Comparison of ENCODE assay signal across 24 cellular contexts in genomic region chrX:8673211-8673610, GRCh38. TPM values are rescaled to one million over a fixed set of nuclear protein-coding genes. Genes with fewer than 3 reads are reported as not detected.
"Had no signal": no experiment of that assay in that cellular context is flagged by ENCODE, and none has a peak within 500 bp of the region (broad histone marks: within the 10 kb centered on the region; RNA-seq: fewer than 3 reads in every experiment).

No MANE protein-coding gene starts in this region.

- H3K4me3 ChIP-seq: breast epithelium, heart left ventricle, ovary, right lobe of liver, smooth muscle cell, testis had no signal

- H3K27me3 Mint-ChIP-seq: activated B cell treated with CpG ODN at 0.5 μM for 24 hours; activated CD4-positive, alpha-beta memory T cell treated with anti-CD3 and anti-CD28 coated beads, Interleukin-2, amount 10 ng/mL, durations not matched to agents 7 days and 5 days; activated CD8-positive, alpha-beta memory T cell treated with anti-CD3 and anti-CD28 coated beads, Interleukin-2, amount 10 ng/mL, durations not matched to agents 7 days and 5 days; type B pancreatic cell had no signal

- ATAC-seq: activated CD8-positive, alpha-beta memory T cell treated with anti-CD3 and anti-CD28 coated beads, Interleukin-2, amount 10 ng/mL, durations not matched to agents 7 days and 5 days; activated T-helper 17 cell treated with anti-CD3 and anti-CD28 coated beads, Interleukin-2, amount 50 U/mL, for 72 hours; esophagus mucosa; naive thymus-derived CD8-positive, alpha-beta T cell; right lobe of liver; stimulated activated effector memory CD8-positive, alpha-beta T cell treated with anti-CD3 and anti-CD28 coated beads, Interleukin-12 subunit alpha, Interleukin-12 subunit beta, amount 100 ng/mL, for 72 hours; T-cell had no signal

- H3K27ac Mint-ChIP-seq: activated B cell treated with CpG ODN at 0.5 μM for 24 hours; activated CD4-positive, alpha-beta memory T cell treated with anti-CD3 and anti-CD28 coated beads, Interleukin-2, amount 10 ng/mL, durations not matched to agents 7 days and 5 days; activated CD8-positive, alpha-beta memory T cell treated with anti-CD3 and anti-CD28 coated beads, Interleukin-2, amount 10 ng/mL, durations not matched to agents 7 days and 5 days; activated naive CD8-positive, alpha-beta T cell treated with anti-CD3 and anti-CD28 coated beads for 36 hours; activated T-helper 17 cell treated with anti-CD3 and anti-CD28 coated beads, Interleukin-2, amount 50 U/mL, for 72 hours; immature natural killer cell; naive thymus-derived CD8-positive, alpha-beta T cell; stimulated activated effector memory CD8-positive, alpha-beta T cell treated with anti-CD3 and anti-CD28 coated beads, Interleukin-12 subunit alpha, Interleukin-12 subunit beta, amount 100 ng/mL, for 72 hours; T-cell; type B pancreatic cell had no signal

- H3K4me3 Mint-ChIP-seq: activated B cell treated with CpG ODN at 0.5 μM for 24 hours; activated CD4-positive, alpha-beta memory T cell treated with anti-CD3 and anti-CD28 coated beads, Interleukin-2, amount 10 ng/mL, durations not matched to agents 7 days and 5 days; activated CD8-positive, alpha-beta memory T cell treated with anti-CD3 and anti-CD28 coated beads, Interleukin-2, amount 10 ng/mL, durations not matched to agents 7 days and 5 days; activated naive CD8-positive, alpha-beta T cell treated with anti-CD3 and anti-CD28 coated beads for 36 hours; activated T-helper 17 cell treated with anti-CD3 and anti-CD28 coated beads, Interleukin-2, amount 50 U/mL, for 72 hours; immature natural killer cell; naive thymus-derived CD8-positive, alpha-beta T cell; stimulated activated effector memory CD8-positive, alpha-beta T cell treated with anti-CD3 and anti-CD28 coated beads, Interleukin-12 subunit alpha, Interleukin-12 subunit beta, amount 100 ng/mL, for 72 hours; T-cell; type B pancreatic cell had no signal

- H3K27me3 ChIP-seq: heart left ventricle, ovary, right lobe of liver, testis had no signal

- H3K9me3 Mint-ChIP-seq: activated B cell treated with CpG ODN at 0.5 μM for 24 hours; activated CD4-positive, alpha-beta memory T cell treated with anti-CD3 and anti-CD28 coated beads, Interleukin-2, amount 10 ng/mL, durations not matched to agents 7 days and 5 days; activated naive CD8-positive, alpha-beta T cell treated with anti-CD3 and anti-CD28 coated beads for 36 hours; activated T-helper 17 cell treated with anti-CD3 and anti-CD28 coated beads, Interleukin-2, amount 50 U/mL, for 72 hours; immature natural killer cell; type B pancreatic cell had no signal

- H3K4me1 ChIP-seq: breast epithelium, right lobe of liver, testis had no signal

- H3K27ac ChIP-seq: breast epithelium, heart left ventricle, ovary, right lobe of liver, testis had no signal

- H3K36me3 ChIP-seq: breast epithelium, heart left ventricle, ovary, right lobe of liver had no signal

- H3K36me3 Mint-ChIP-seq: activated CD8-positive, alpha-beta memory T cell treated with anti-CD3 and anti-CD28 coated beads, Interleukin-2, amount 10 ng/mL, durations not matched to agents 7 days and 5 days; activated naive CD8-positive, alpha-beta T cell treated with anti-CD3 and anti-CD28 coated beads for 36 hours; immature natural killer cell; naive thymus-derived CD8-positive, alpha-beta T cell; stimulated activated effector memory CD8-positive, alpha-beta T cell treated with anti-CD3 and anti-CD28 coated beads, Interleukin-12 subunit alpha, Interleukin-12 subunit beta, amount 100 ng/mL, for 72 hours; T-cell; type B pancreatic cell had no signal

- DNase-seq: activated B cell treated with CpG ODN at 0.5 μM for 24 hours; activated CD4-positive, alpha-beta memory T cell treated with anti-CD3 and anti-CD28 coated beads, Interleukin-2, amount 10 ng/mL, durations not matched to agents 7 days and 5 days; activated CD4-positive, alpha-beta T cell treated with anti-CD3 and anti-CD28 coated beads for 4 hours; activated CD8-positive, alpha-beta memory T cell treated with anti-CD3 and anti-CD28 coated beads, Interleukin-2, amount 10 ng/mL, durations not matched to agents 7 days and 5 days; activated naive CD4-positive, alpha-beta T cell; activated naive CD8-positive, alpha-beta T cell treated with anti-CD3 and anti-CD28 coated beads for 36 hours; cerebellar nuclear complex; effector CD4-positive, alpha-beta T cell; heart left ventricle; immature natural killer cell; kidney glomerular epithelial cell; naive thymus-derived CD8-positive, alpha-beta T cell; ovary; right lobe of liver; stimulated activated CD4-positive, alpha-beta T cell treated with anti-CD3 and anti-CD28 coated beads, Interleukin-4, amount 100 ng/mL, for 1 hour; T-cell; T-helper 9 cell; testis had no signal

- H3K9me3 ChIP-seq: breast epithelium, heart left ventricle, ovary, right lobe of liver, testis had no signal

- H3K4me1 Mint-ChIP-seq: activated B cell treated with CpG ODN at 0.5 μM for 24 hours; activated CD4-positive, alpha-beta memory T cell treated with anti-CD3 and anti-CD28 coated beads, Interleukin-2, amount 10 ng/mL, durations not matched to agents 7 days and 5 days; activated CD8-positive, alpha-beta memory T cell treated with anti-CD3 and anti-CD28 coated beads, Interleukin-2, amount 10 ng/mL, durations not matched to agents 7 days and 5 days; activated naive CD8-positive, alpha-beta T cell treated with anti-CD3 and anti-CD28 coated beads for 36 hours; activated T-helper 17 cell treated with anti-CD3 and anti-CD28 coated beads, Interleukin-2, amount 50 U/mL, for 72 hours; immature natural killer cell; naive thymus-derived CD8-positive, alpha-beta T cell; stimulated activated effector memory CD8-positive, alpha-beta T cell treated with anti-CD3 and anti-CD28 coated beads, Interleukin-12 subunit alpha, Interleukin-12 subunit beta, amount 100 ng/mL, for 72 hours; T-cell had no signal

- H3K4me2 ChIP-seq: smooth muscle cell had no signal

RNA-seq across cellular contexts. Expression of gene ANOS1, which starts 58.7 kb away (rescaled TPM):
- total RNA-seq: activated CD4-positive, alpha-beta memory T cell treated with anti-CD3 and anti-CD28 coated beads, Interleukin-2, amount 10 ng/mL, durations not matched to agents 7 days and 5 days; activated CD8-positive, alpha-beta memory T cell treated with anti-CD3 and anti-CD28 coated beads, Interleukin-2, amount 10 ng/mL, durations not matched to agents 7 days and 5 days; activated naive CD8-positive, alpha-beta T cell treated with anti-CD3 and anti-CD28 coated beads for 36 hours; activated T-helper 17 cell treated with anti-CD3 and anti-CD28 coated beads, Interleukin-2, amount 50 U/mL, for 72 hours; naive thymus-derived CD8-positive, alpha-beta T cell had no signal
- polyA plus RNA-seq: immature natural killer cell; naive thymus-derived CD8-positive, alpha-beta T cell had no signal
